ENCODE assay signal across 14 cellular contexts in genomic region chr4:97548943-97549583, GRCh38.
DNase-seq lines count a peak whose midpoint lies in the region; ATAC-seq, FAIRE-seq and TF ChIP-seq lines count a peak whose summit lies in the region.
"Had no signal": no experiment of that assay in that cellular context is flagged by ENCODE, and none has a peak within 500 bp of the region (broad histone marks: within the 10 kb centered on the region; RNA-seq: fewer than 3 reads in every experiment).

No MANE protein-coding gene starts in this region.

- FAIRE-seq in bronchial epithelial cell (lab: Jason Lieb, UNC), result no peak
- FAIRE-seq: GM19239 had no signal

- H3K27ac Mint-ChIP-seq in glutamatergic neuron (ENCODE audit: unreplicated experiment), result no peak overlapping the region
- H3K27ac Mint-ChIP-seq: activated CD4-positive, alpha-beta T cell treated with anti-CD3 and anti-CD28 coated beads, Interleukin-2, amount 10 ng/mL, durations not matched to agents 7 days and 5 days had no signal

- H3K4me1 Mint-ChIP-seq in glutamatergic neuron (ENCODE audit: low read depth, unreplicated experiment), result no peaks in the 10 kb centered on the region
- H3K4me1 Mint-ChIP-seq: activated CD4-positive, alpha-beta T cell treated with anti-CD3 and anti-CD28 coated beads, Interleukin-2, amount 10 ng/mL, durations not matched to agents 7 days and 5 days had no signal

- DNase-seq in bronchial epithelial cell (ENCODE audit: low read depth), result peak; percentile 13
- no peak for DNase-seq in glutamatergic neuron
- DNase-seq in H4 (ENCODE audit: low spot score), result no peak
- DNase-seq in activated gamma-delta T cell (lab: John Stamatoyannopoulos, UW), result no peak
- no peak for DNase-seq in SW480 (ENCODE audit: low spot score)
- DNase-seq: activated CD4-positive, alpha-beta T cell treated with anti-CD3 and anti-CD28 coated beads, Interleukin-2, amount 10 ng/mL, durations not matched to agents 7 days and 5 days; activated effector memory CD4-positive, alpha-beta T cell treated with Interleukin-2 at 50 U/mL for 16 hours; MV-4-11; NCI-H446 treated with DMSO at 0.1 percent for 48 hours had no signal

- TF ChIP-seq CTCF in bronchial epithelial cell (IDR thresholded peaks at IDR 0.05; ENCODE audit: insufficient read depth, low read length, severe bottlenecking) (no peak), glutamatergic neuron (IDR thresholded peaks at IDR 0.05; ENCODE audit: partially characterized antibody, unreplicated experiment) (no peak)

- no peaks in the 10 kb centered on the region for H3K36me3 Mint-ChIP-seq in glutamatergic neuron (ENCODE audit: unreplicated experiment)

- no peak overlapping the region for H3K4me3 Mint-ChIP-seq in glutamatergic neuron (ENCODE audit: unreplicated experiment)
- H3K4me3 Mint-ChIP-seq: activated CD4-positive, alpha-beta T cell treated with anti-CD3 and anti-CD28 coated beads, Interleukin-2, amount 10 ng/mL, durations not matched to agents 7 days and 5 days had no signal

- no peak overlapping the region for H3K4me3 ChIP-seq in bronchial epithelial cell (ENCODE audit: low read depth, low read length)
- H3K4me3 ChIP-seq: right atrium auricular region had no signal

- no peaks in the 10 kb centered on the region for H3K27me3 ChIP-seq in bronchial epithelial cell (ENCODE audit: control insufficient read depth, insufficient read depth, low read length)
- H3K27me3 ChIP-seq: right atrium auricular region had no signal

- H3K9me3 Mint-ChIP-seq in glutamatergic neuron (ENCODE audit: unreplicated experiment), result no peaks in the 10 kb centered on the region

- ATAC-seq in GM18520 (IDR thresholded peaks at IDR 0.05; ENCODE audit: unreplicated experiment), result peak; percentile 43
- ATAC-seq in GM21723 (IDR thresholded peaks at IDR 0.05; ENCODE audit: unreplicated experiment), result peak; percentile 70
- peak; percentile 72 for ATAC-seq in HG03342 (IDR thresholded peaks at IDR 0.05; ENCODE audit: unreplicated experiment)

- no peaks in the 10 kb centered on the region for H3K36me3 ChIP-seq in bronchial epithelial cell (ENCODE audit: control insufficient read depth, insufficient read depth, low read length)
- H3K36me3 ChIP-seq: right atrium auricular region had no signal

- no peaks in the 10 kb centered on the region for H3K27me3 Mint-ChIP-seq in glutamatergic neuron (ENCODE audit: unreplicated experiment)
- H3K27me3 Mint-ChIP-seq: activated CD4-positive, alpha-beta T cell treated with anti-CD3 and anti-CD28 coated beads, Interleukin-2, amount 10 ng/mL, durations not matched to agents 7 days and 5 days had no signal
